14 cellular contexts compared by ENCODE assay signal in genomic region chr11:3044004-3044403, GRCh38. TPM values are rescaled to one million over a fixed set of nuclear protein-coding genes. Genes with fewer than 3 reads are reported as not detected.
DNase-seq lines count a peak whose midpoint lies in the region; ATAC-seq and TF ChIP-seq lines count a peak whose summit lies in the region.
"Had no signal": no experiment of that assay in that cellular context is flagged by ENCODE, and none has a peak within 500 bp of the region (broad histone marks: within the 10 kb centered on the region; RNA-seq: fewer than 3 reads in every experiment).

No MANE protein-coding gene starts in this region.

- H3K4me3 Mint-ChIP-seq in endodermal cell (no peak overlapping the region), neural progenitor cell (no peak overlapping the region)
- H3K4me3 Mint-ChIP-seq: activated CD8-positive, alpha-beta memory T cell treated with anti-CD3 and anti-CD28 coated beads, Interleukin-2, amount 10 ng/mL, durations not matched to agents 7 days and 5 days had no signal

- ATAC-seq in heart left ventricle = no peak
- no peak for ATAC-seq in left ventricle myocardium superior
- ATAC-seq: A549; activated CD8-positive, alpha-beta memory T cell treated with anti-CD3 and anti-CD28 coated beads, Interleukin-2, amount 10 ng/mL, durations not matched to agents 7 days and 5 days had no signal

- H3K9ac ChIP-seq in endodermal cell (ENCODE audit: extremely low read depth, low read length, poor library complexity, severe bottlenecking) = no peak overlapping the region
- no peak overlapping the region for H3K9ac ChIP-seq in neural progenitor cell

- TF ChIP-seq POLR2A in heart left ventricle (IDR thresholded peaks at IDR 0.05) (no peak), transverse colon (IDR thresholded peaks at IDR 0.05) (no peak)

- H3K79me2 ChIP-seq in neural progenitor cell (ENCODE audit: low read depth) (peaks cover 15% of the 10 kb centered on the region), hepatocyte (peaks cover 60% of the 10 kb centered on the region)

- H3K27me3 ChIP-seq in heart left ventricle = no peaks in the 10 kb centered on the region
- H3K27me3 ChIP-seq in endodermal cell (ENCODE audit: control insufficient read depth, insufficient read depth, low read length, poor library complexity, severe bottlenecking) = no peaks in the 10 kb centered on the region
- no peaks in the 10 kb centered on the region for H3K27me3 ChIP-seq in neural progenitor cell
- no peaks in the 10 kb centered on the region for H3K27me3 ChIP-seq in transverse colon
- no peaks in the 10 kb centered on the region for H3K27me3 ChIP-seq in hepatocyte
- H3K27me3 ChIP-seq: upper lobe of right lung had no signal

- H3K27me3 Mint-ChIP-seq in endodermal cell (ENCODE audit: insufficient read depth) (no peaks in the 10 kb centered on the region), neural progenitor cell (ENCODE audit: insufficient read depth, low read depth) (peaks cover 4% of the 10 kb centered on the region)
- H3K27me3 Mint-ChIP-seq: activated CD8-positive, alpha-beta memory T cell treated with anti-CD3 and anti-CD28 coated beads, Interleukin-2, amount 10 ng/mL, durations not matched to agents 7 days and 5 days had no signal

- H3F3A ChIP-seq in neural progenitor cell (ENCODE audit: low read depth) = no peaks in the 10 kb centered on the region

- no peak for TF ChIP-seq EP300 in transverse colon (IDR thresholded peaks at IDR 0.05; ENCODE audit: low read depth)

- WGBS in heart left ventricle, 4 donors = 64 to 86% (median 67%) methylated on average over 6 of the region's 6 CpGs
- 88 to 94% methylated on average over 6 of the region's 6 CpGs for WGBS in endodermal cell (ENCODE audit: insufficient coverage in 1 of 2, insufficient read length in 1 of 2), 2 experiments
- 78% methylated on average over 6 of the region's 6 CpGs; no CpG with 5 or more reads in 1 of the 2 donors for WGBS in transverse colon (ENCODE audit: low coverage in 1 of 2), 2 donors
- 56% methylated on average over 6 of the region's 6 CpGs for WGBS in hepatocyte (ENCODE audit: low lambda C conversion rate, missing lambda C conversion rate)

- H2AFZ ChIP-seq in neural progenitor cell (replicated peaks) (no peak overlapping the region), hepatocyte (no peak overlapping the region)

- DNase-seq in heart left ventricle (no peak), left ventricle myocardium superior (no peak), endodermal cell (no peak), neural progenitor cell (ENCODE audit: low spot score) (no peak), transverse colon (no peak), LoVo (ENCODE audit: low spot score) (no peak), hepatocyte (ENCODE audit: low spot score) (no peak)
- DNase-seq in activated CD4-positive, CD25-positive, alpha-beta regulatory T cell treated with anti-CD3 and anti-CD28 coated beads, Interleukin-2, amount 50 U/mL, for 72 hours = no peak
- DNase-seq: activated CD8-positive, alpha-beta memory T cell treated with anti-CD3 and anti-CD28 coated beads, Interleukin-2, amount 10 ng/mL, durations not matched to agents 7 days and 5 days; amniotic stem cell; KBM-7; NCI-H146; upper lobe of right lung had no signal

- H3K36me3 Mint-ChIP-seq in endodermal cell (ENCODE audit: low read depth) (peaks cover 43% of the 10 kb centered on the region), neural progenitor cell (peaks cover 3% of the 10 kb centered on the region)

- peak overlapping the region; percentile 64 for H3K27ac Mint-ChIP-seq in endodermal cell
- peak overlapping the region; percentile 66 for H3K27ac Mint-ChIP-seq in neural progenitor cell
- H3K27ac Mint-ChIP-seq: activated CD8-positive, alpha-beta memory T cell treated with anti-CD3 and anti-CD28 coated beads, Interleukin-2, amount 10 ng/mL, durations not matched to agents 7 days and 5 days had no signal

- H3K4me2 ChIP-seq in neural progenitor cell = no peak overlapping the region
- no peak overlapping the region for H3K4me2 ChIP-seq in hepatocyte
- H3K4me2 ChIP-seq: A549 had no signal

- H3K4me3 ChIP-seq in heart left ventricle (no peak overlapping the region), endodermal cell (ENCODE audit: low read length) (no peak overlapping the region), neural progenitor cell (no peak overlapping the region), transverse colon (no peak overlapping the region), hepatocyte (no peak overlapping the region)
- H3K4me3 ChIP-seq: A549, upper lobe of right lung had no signal

- H3K36me3 ChIP-seq in heart left ventricle (peaks cover 0 to 71% (median 34%) of the 10 kb centered on the region in 9 donors), endodermal cell (ENCODE audit: control insufficient read depth, insufficient read depth, low read length) (peaks cover 40% of the 10 kb centered on the region), neural progenitor cell (no peaks in the 10 kb centered on the region), transverse colon (peaks cover 0 to 13% (median 4%) of the 10 kb centered on the region in 4 donors), hepatocyte (replicated peaks; ENCODE audit: insufficient read depth, low read depth) (no peaks in the 10 kb centered on the region)

- H3K4me1 Mint-ChIP-seq in endodermal cell (no peaks in the 10 kb centered on the region), neural progenitor cell (no peaks in the 10 kb centered on the region)

- H3K9me2 ChIP-seq in hepatocyte (replicated peaks; ENCODE audit: insufficient read depth) = no peaks in the 10 kb centered on the region

- H4K20me1 ChIP-seq in neural progenitor cell (ENCODE audit: low read depth) (no peaks in the 10 kb centered on the region), hepatocyte (ENCODE audit: insufficient read depth, poor library complexity, severe bottlenecking) (peaks cover 52% of the 10 kb centered on the region)

- H3K27ac ChIP-seq in heart left ventricle = peak overlapping the region in 11 of 12 donors; percentile 13 to 81 (median 64)
- H3K27ac ChIP-seq in endodermal cell (ENCODE audit: low read depth, low read length) = no peak overlapping the region
- H3K27ac ChIP-seq in neural progenitor cell = no peak overlapping the region
- H3K27ac ChIP-seq in transverse colon = peak overlapping the region; percentile 15 to 71 (median 43)
- H3K27ac ChIP-seq in hepatocyte = no peak overlapping the region
- H3K27ac ChIP-seq: A549, upper lobe of right lung had no signal

- H3K9me3 ChIP-seq in heart left ventricle (no peaks in the 10 kb centered on the region), endodermal cell (ENCODE audit: control insufficient read depth, low read length) (no peaks in the 10 kb centered on the region), neural progenitor cell (ENCODE audit: low read depth) (no peaks in the 10 kb centered on the region), transverse colon (no peaks in the 10 kb centered on the region), hepatocyte (ENCODE audit: low read depth) (no peaks in the 10 kb centered on the region)
- H3K9me3 ChIP-seq: A549, upper lobe of right lung had no signal

- intact Hi-C loops in heart left ventricle (cut with DNase I) = loop anchor here in 1 of 10 donors (5.0 kb wide), 1 partner anchor 173 kb away; the partner anchor contains the start of gene MRGPRG
- intact Hi-C loops in left ventricle myocardium superior (cut with micrococcal nuclease) = no loop called here
- intact Hi-C loops in transverse colon (cut with DNase I; ENCODE audit: low total_unique reads) = no loop called here

- no peak for TF ChIP-seq CTCF in heart left ventricle (IDR thresholded peaks at IDR 0.05)
- TF ChIP-seq CTCF in endodermal cell (conservative IDR thresholded peaks at IDR 0.05) = no peak
- no peak for TF ChIP-seq CTCF in neural progenitor cell (IDR thresholded peaks at IDR 0.05)
- TF ChIP-seq CTCF in transverse colon (IDR thresholded peaks at IDR 0.05) = no peak
- TF ChIP-seq CTCF in hepatocyte (IDR thresholded peaks at IDR 0.05; ENCODE audit: poor library complexity) = no peak

- H3K9me3 Mint-ChIP-seq in endodermal cell = no peaks in the 10 kb centered on the region
- no peaks in the 10 kb centered on the region for H3K9me3 Mint-ChIP-seq in neural progenitor cell

- in situ Hi-C loops in transverse colon (cut with MboI; ENCODE audit: low pct_ligation_motif_present in 1 of 4, low pct_unique_long_range_greater_than_20kb in 1 of 4, low sequenced_read_pairs in 3 of 4) = loop anchor here in 2 of 4 donors (5.0 to 25.0 kb wide), 3 partner anchors 48 to 171 kb away; partner anchors contain the start of gene MRGPRG (in 2 of the 2)

- H3K4me1 ChIP-seq in heart left ventricle = peaks cover 0 to 32% (median 25%) of the 10 kb centered on the region in 12 donors
- no peaks in the 10 kb centered on the region for H3K4me1 ChIP-seq in endodermal cell (ENCODE audit: control insufficient read depth, insufficient read depth, low read length)
- no peaks in the 10 kb centered on the region for H3K4me1 ChIP-seq in neural progenitor cell
- peaks cover 0 to 18% (median 15%) of the 10 kb centered on the region in 4 donors for H3K4me1 ChIP-seq in transverse colon
- H3K4me1 ChIP-seq in hepatocyte (ENCODE audit: insufficient read depth) = no peaks in the 10 kb centered on the region

RNA-seq across cellular contexts. Expression of gene CARS1, which starts 13.2 kb away (rescaled TPM):
- total RNA-seq in heart left ventricle = 10 to 100 TPM; 10.2 to 29.3 (median 18.5) TPM
- 10 to 100 TPM in 1 of 2 donors, 1 to 10 TPM in 1; 9.3 to 30.5 TPM for polyA plus RNA-seq in heart left ventricle
- 12.4 TPM for total RNA-seq in left ventricle myocardium superior
- total RNA-seq in endodermal cell = 10 to 100 TPM; 48.0 to 52.8 TPM
- polyA plus RNA-seq in endodermal cell (2013, experiment 1 of 2) = 59.6 TPM
- 35.9 TPM for polyA plus RNA-seq in endodermal cell (2013, experiment 2 of 2)
- 17.2 and 22.3 TPM in 2 replicates for total RNA-seq in neural progenitor cell (ENCODE audit: low replicate concordance)
- 10 to 100 TPM; 37.0 to 61.3 (median 52.3) TPM for total RNA-seq in transverse colon
- 35.5 and 44.1 TPM in 2 replicates for total RNA-seq in hepatocyte
- polyA plus RNA-seq in hepatocyte = 41.8 and 42.0 TPM in 2 replicates

RNA-seq across cellular contexts. Expression of gene NAP1L4, which starts 51.9 kb away (rescaled TPM):
- total RNA-seq in heart left ventricle = 100 to 1,000 TPM; 125 to 216 (median 178) TPM
- polyA plus RNA-seq in heart left ventricle = 100 to 1,000 TPM; 119 to 143 TPM
- 173 TPM for total RNA-seq in left ventricle myocardium superior
- total RNA-seq in endodermal cell = 100 to 1,000 TPM; 198 to 206 TPM
- 171 TPM for polyA plus RNA-seq in endodermal cell (2013, experiment 1 of 2)
- 165 TPM for polyA plus RNA-seq in endodermal cell (2013, experiment 2 of 2)
- total RNA-seq in neural progenitor cell (ENCODE audit: low replicate concordance) = 108 and 191 TPM in 2 replicates
- total RNA-seq in transverse colon = 100 to 1,000 TPM in 3 of 4 donors, 10 to 100 TPM in 1; 63.6 to 140 (median 111) TPM
- 75.7 and 79.0 TPM in 2 replicates for total RNA-seq in hepatocyte
- 101 and 118 TPM in 2 replicates for polyA plus RNA-seq in hepatocyte

Comparison
In these comparisons a context has a peak if more than half of its experiments do, and no peak if none do; other contexts are left out.
1. H3K27ac ChIP-seq: peak in heart left ventricle (11 of 12) and transverse colon (4 of 4); none in endodermal cell (single experiment), neural progenitor cell (single experiment) and hepatocyte (single experiment).